In the genomic region with DNA sequence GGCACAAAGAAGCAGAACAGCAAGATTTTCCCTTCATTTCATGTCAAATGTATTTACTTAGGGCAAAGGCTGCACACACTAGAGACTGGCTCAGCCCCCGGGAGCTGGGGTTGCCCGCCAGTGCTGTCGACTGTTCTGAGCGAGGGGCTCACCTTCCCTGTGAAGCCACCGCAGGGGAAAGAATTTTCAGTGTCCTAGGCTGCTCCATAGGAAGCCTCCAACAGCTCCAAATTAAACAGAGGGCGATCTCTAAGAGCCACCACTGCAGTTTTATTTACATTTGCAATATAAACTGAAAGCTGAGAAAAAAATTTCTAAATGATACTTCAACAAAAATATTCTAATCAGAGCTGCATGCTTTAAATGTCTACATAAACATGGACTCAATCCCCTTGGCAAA, we compare ENCODE assay signal across 1 cellular context.
TF ChIP-seq lines count a peak whose summit lies in the region.

No MANE protein-coding gene starts in this region.

TF ChIP-seq in GM12878, 131 proteins besides CTCF, POLR2A, EP300 and RAD21 (continued from another document):
- TF ChIP-seq POU2F2 (IDR thresholded peaks at IDR 0.05; ENCODE audit: borderline replicate concordance, low read depth, low read length) (no peak), CHD2 (IDR thresholded peaks at IDR 0.05; ENCODE audit: borderline replicate concordance, low read depth, low read length) (no peak)
- TF ChIP-seq, protein P1, sequence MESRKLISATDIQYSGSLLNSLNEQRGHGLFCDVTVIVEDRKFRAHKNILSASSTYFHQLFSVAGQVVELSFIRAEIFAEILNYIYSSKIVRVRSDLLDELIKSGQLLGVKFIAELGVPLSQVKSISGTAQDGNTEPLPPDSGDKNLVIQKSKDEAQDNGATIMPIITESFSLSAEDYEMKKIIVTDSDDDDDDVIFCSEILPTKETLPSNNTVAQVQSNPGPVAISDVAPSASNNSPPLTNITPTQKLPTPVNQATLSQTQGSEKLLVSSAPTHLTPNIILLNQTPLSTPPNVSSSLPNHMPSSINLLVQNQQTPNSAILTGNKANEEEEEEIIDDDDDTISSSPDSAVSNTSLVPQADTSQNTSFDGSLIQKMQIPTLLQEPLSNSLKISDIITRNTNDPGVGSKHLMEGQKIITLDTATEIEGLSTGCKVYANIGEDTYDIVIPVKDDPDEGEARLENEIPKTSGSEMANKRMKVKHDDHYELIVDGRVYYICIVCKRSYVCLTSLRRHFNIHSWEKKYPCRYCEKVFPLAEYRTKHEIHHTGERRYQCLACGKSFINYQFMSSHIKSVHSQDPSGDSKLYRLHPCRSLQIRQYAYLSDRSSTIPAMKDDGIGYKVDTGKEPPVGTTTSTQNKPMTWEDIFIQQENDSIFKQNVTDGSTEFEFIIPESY (IDR thresholded peaks at IDR 0.05) = no peak
- TF ChIP-seq, protein P2, sequence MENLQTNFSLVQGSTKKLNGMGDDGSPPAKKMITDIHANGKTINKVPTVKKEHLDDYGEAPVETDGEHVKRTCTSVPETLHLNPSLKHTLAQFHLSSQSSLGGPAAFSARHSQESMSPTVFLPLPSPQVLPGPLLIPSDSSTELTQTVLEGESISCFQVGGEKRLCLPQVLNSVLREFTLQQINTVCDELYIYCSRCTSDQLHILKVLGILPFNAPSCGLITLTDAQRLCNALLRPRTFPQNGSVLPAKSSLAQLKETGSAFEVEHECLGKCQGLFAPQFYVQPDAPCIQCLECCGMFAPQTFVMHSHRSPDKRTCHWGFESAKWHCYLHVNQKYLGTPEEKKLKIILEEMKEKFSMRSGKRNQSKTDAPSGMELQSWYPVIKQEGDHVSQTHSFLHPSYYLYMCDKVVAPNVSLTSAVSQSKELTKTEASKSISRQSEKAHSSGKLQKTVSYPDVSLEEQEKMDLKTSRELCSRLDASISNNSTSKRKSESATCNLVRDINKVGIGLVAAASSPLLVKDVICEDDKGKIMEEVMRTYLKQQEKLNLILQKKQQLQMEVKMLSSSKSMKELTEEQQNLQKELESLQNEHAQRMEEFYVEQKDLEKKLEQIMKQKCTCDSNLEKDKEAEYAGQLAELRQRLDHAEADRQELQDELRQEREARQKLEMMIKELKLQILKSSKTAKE (IDR thresholded peaks at IDR 0.05; ENCODE audit: low read depth, poor library complexity, severe bottlenecking) = no peak
